In genomic region chr11:118917488-118918127, GRCh38 we compare ENCODE assay signal across 9 cellular contexts. TPM values are rescaled to one million over a fixed set of nuclear protein-coding genes. Genes with fewer than 3 reads are reported as not detected.
DNase-seq lines count a peak whose midpoint lies in the region; ATAC-seq and TF ChIP-seq lines count a peak whose summit lies in the region.
"Had no signal": no experiment of that assay in that cellular context is flagged by ENCODE, and none has a peak within 500 bp of the region (broad histone marks: within the 10 kb centered on the region; RNA-seq: fewer than 3 reads in every experiment).

No MANE protein-coding gene starts in this region.

- peak; percentile 42 to 57 for ATAC-seq in right cardiac atrium
- no peak for ATAC-seq in GM18907 (IDR thresholded peaks at IDR 0.05; ENCODE audit: unreplicated experiment)

- TF ChIP-seq POLR2A in adrenal gland (IDR thresholded peaks at IDR 0.05) = peak in 1 of 2 donors; percentile 23

- no peaks in the 10 kb centered on the region for H3K27me3 ChIP-seq in adrenal gland
- H3K27me3 ChIP-seq in right cardiac atrium (ENCODE audit: control insufficient read depth, insufficient read depth) = no peaks in the 10 kb centered on the region
- H3K27me3 ChIP-seq in skeletal muscle tissue (ENCODE audit: control insufficient read depth in 3 of 3, insufficient read depth in 3 of 3, low read length in 3 of 3) = no peaks in the 10 kb centered on the region
- H3K27me3 ChIP-seq in BE2C = no peaks in the 10 kb centered on the region

- intact Hi-C loops in adrenal gland (cut with DNase I) (no loop called here), right cardiac atrium (cut with DNase I) (no loop called here)

- DNase-seq in DMS53 treated with DMSO at 0.1 percent for 48 hours (lab: John Stamatoyannopoulos, UW; ENCODE audit: unreplicated experiment) (peak; percentile 32), NCI-H2196 (lab: John Stamatoyannopoulos, UW; ENCODE audit: unreplicated experiment) (peak; percentile 81), adrenal gland (peak; percentile 58 to 91 (median 84)), right cardiac atrium (peak; percentile 80 to 87 (median 81)), UCSD-AML1 (lab: John Stamatoyannopoulos, UW; ENCODE audit: unreplicated experiment) (no peak), BE2C (no peak)

- H3K27ac ChIP-seq in adrenal gland = peak overlapping the region; percentile 87 to 98 (median 92)
- peak overlapping the region; percentile 98 for H3K27ac ChIP-seq in right cardiac atrium (ENCODE audit: low read length)
- H3K27ac ChIP-seq in skeletal muscle tissue (ENCODE audit: low read depth, low read length) = peak overlapping the region; percentile 99

- peak overlapping the region; percentile 57 to 76 (median 66) for H3K9ac ChIP-seq in skeletal muscle tissue (ENCODE audit: low read depth in 1 of 3, low read length in 3 of 3)

- TF ChIP-seq CTCF in adrenal gland (IDR thresholded peaks at IDR 0.05) (no peak), BE2C (IDR thresholded peaks at IDR 0.05; ENCODE audit: low read depth, low read length) (no peak)

- H3K4me1 ChIP-seq in adrenal gland (replicated peaks in 1 of 2) = peaks cover 95 to 98% of the 10 kb centered on the region in 2 donors
- peaks cover 50% of the 10 kb centered on the region for H3K4me1 ChIP-seq in right cardiac atrium (ENCODE audit: control insufficient read depth, insufficient read depth, low read length)
- peaks cover 95 to 98% (median 96%) of the 10 kb centered on the region in 3 donors for H3K4me1 ChIP-seq in skeletal muscle tissue (ENCODE audit: control insufficient read depth in 3 of 3, insufficient read depth in 3 of 3, low read length in 3 of 3)
- peaks cover 89% of the 10 kb centered on the region for H3K4me1 ChIP-seq in BE2C

- H3K9me3 ChIP-seq in adrenal gland (replicated peaks in 1 of 3) (no peaks in the 10 kb centered on the region), right cardiac atrium (ENCODE audit: control insufficient read depth, low read length) (no peaks in the 10 kb centered on the region), skeletal muscle tissue (ENCODE audit: control insufficient read depth in 3 of 3, low read length in 3 of 3) (no peaks in the 10 kb centered on the region), BE2C (no peaks in the 10 kb centered on the region)

- no peaks in the 10 kb centered on the region for H3K36me3 ChIP-seq in adrenal gland (replicated peaks in 1 of 2)
- H3K36me3 ChIP-seq in skeletal muscle tissue (ENCODE audit: control insufficient read depth in 3 of 3, insufficient read depth in 3 of 3, low read length in 3 of 3) = no peaks in the 10 kb centered on the region
- H3K36me3 ChIP-seq in BE2C = no peaks in the 10 kb centered on the region; the same call in 1 of the 2 replicates

- WGBS in adrenal gland, 4 donors = 6 to 19% (median 8%) methylated on average over 8 to 13 of the region's 13 CpGs
- 11% methylated on average over 13 of the region's 13 CpGs for WGBS in right cardiac atrium

- H3K4me3 ChIP-seq in adrenal gland (peak overlapping the region in 1 of 4 donors; percentile 89), right cardiac atrium (ENCODE audit: low read length) (peak overlapping the region; percentile 23), skeletal muscle tissue (ENCODE audit: low read length in 3 of 3) (peak overlapping the region; percentile 54 to 89 (median 56)), BE2C (ENCODE audit: low read depth, low read length) (no peak overlapping the region)

RNA-seq across cellular contexts. Expression of gene BCL9L, which starts 8.1 kb away (rescaled TPM):
- total RNA-seq in adrenal gland (100 to 1,000 TPM in 2 of 8 donors, 10 to 100 TPM in 6; 32.2 to 108 (median 60.5) TPM), right cardiac atrium (10 to 100 TPM; 44.0 to 76.7 (median 54.6) TPM), skeletal muscle tissue (24.0 TPM)
- polyA plus RNA-seq in adrenal gland (10 to 100 TPM in 2 of 3 donors, 1 to 10 TPM in 1; 7.8 to 47.7 (median 18.3) TPM), right cardiac atrium (29.9 TPM)
- polyA plus RNA-seq in BE2C (2012; ENCODE audit: insufficient read depth, insufficient read length, low read depth) = 104 TPM

RNA-seq across cellular contexts. Expression of gene CXCR5, which starts 33.9 kb away (rescaled TPM):
- total RNA-seq in adrenal gland (under 1 TPM in 3 of 8 donors, not detected in 5; 0.04 to 0.11 (median 0.10) TPM), right cardiac atrium (not detected), skeletal muscle tissue (not detected)
- polyA plus RNA-seq in adrenal gland (under 1 TPM in 2 of 3 donors, not detected in 1; 0.24 to 0.27 TPM), right cardiac atrium (0.34 TPM)
- not detected for polyA plus RNA-seq in BE2C (2012; ENCODE audit: insufficient read depth, insufficient read length, low read depth)
- total RNA-seq: SK-MEL-5 had no signal

RNA-seq across cellular contexts. Expression of gene UPK2, which starts 38.5 kb away (rescaled TPM):
- not detected for total RNA-seq in adrenal gland
- 1 to 10 TPM in 1 of 3 donors, under 1 TPM in 1, not detected in 1; 0.64 to 1.0 TPM for polyA plus RNA-seq in adrenal gland
- not detected for total RNA-seq in right cardiac atrium
- not detected for polyA plus RNA-seq in right cardiac atrium
- not detected for total RNA-seq in skeletal muscle tissue
- polyA plus RNA-seq in BE2C (2012; ENCODE audit: insufficient read depth, insufficient read length, low read depth) = 0.94 TPM
- total RNA-seq: SK-MEL-5 had no signal

RNA-seq across cellular contexts. Expression of gene FOXR1, which starts 54.0 kb away (rescaled TPM):
- not detected for total RNA-seq in adrenal gland
- not detected for polyA plus RNA-seq in adrenal gland
- total RNA-seq in right cardiac atrium = not detected
- not detected for polyA plus RNA-seq in right cardiac atrium
- not detected for total RNA-seq in skeletal muscle tissue
- not detected for polyA plus RNA-seq in BE2C (2012; ENCODE audit: insufficient read depth, insufficient read length, low read depth)
- total RNA-seq: SK-MEL-5 had no signal

Comparison
In these comparisons a context has a peak if more than half of its experiments do, and no peak if none do; other contexts are left out.
1. DNase-seq: peak in DMS53 treated with DMSO at 0.1 percent for 48 hours (single experiment), NCI-H2196 (single experiment), adrenal gland (7 of 7) and right cardiac atrium (3 of 3); none in UCSD-AML1 (single experiment) and BE2C (single experiment).
2. Peak in every context shown above with its lines, with median percentiles within 50 percentile points of each other: H3K27ac ChIP-seq.